In genomic region chr10:95110823-95111222, GRCh38 we compare ENCODE assay signal across 6 cellular contexts. TPM values are rescaled to one million over a fixed set of nuclear protein-coding genes. Genes with fewer than 3 reads are reported as not detected.
"Had no signal": no experiment of that assay in that cellular context is flagged by ENCODE, and none has a peak within 500 bp of the region (broad histone marks: within the 10 kb centered on the region; RNA-seq: fewer than 3 reads in every experiment).

No MANE protein-coding gene starts in this region.

RNA-seq across cellular contexts. Expression of gene CYP2C8, which starts 41.5 kb away (rescaled TPM):
- total RNA-seq: activated CD4-positive, alpha-beta memory T cell treated with anti-CD3 and anti-CD28 coated beads for 36 hours; activated CD4-positive, alpha-beta T cell treated with anti-CD3 and anti-CD28 coated beads, Interleukin-2, amount 10 ng/mL, durations not matched to agents 24 days and 14 days; activated CD4-positive, alpha-beta T cell treated with anti-CD3 and anti-CD28 coated beads, Interleukin-2, amount 10 ng/mL, durations not matched to agents 7 days and 5 days; activated CD8-positive, alpha-beta memory T cell treated with anti-CD3 and anti-CD28 coated beads, Interleukin-2, amount 10 ng/mL, durations not matched to agents 7 days and 5 days; activated CD8-positive, alpha-beta T cell treated with anti-CD3 and anti-CD28 coated beads, Interleukin-2, amount 10 ng/mL, durations not matched to agents 7 days and 5 days; T-helper 1 cell treated with Interleukin-12 subunit alpha and Interleukin-12 subunit beta and Interleukin-4 antibody, amounts not matched to agents 30 ng/mL and 1 ng/mL, for 36 hours had no signal
